37 cellular contexts compared by ENCODE assay signal in the genomic region with DNA sequence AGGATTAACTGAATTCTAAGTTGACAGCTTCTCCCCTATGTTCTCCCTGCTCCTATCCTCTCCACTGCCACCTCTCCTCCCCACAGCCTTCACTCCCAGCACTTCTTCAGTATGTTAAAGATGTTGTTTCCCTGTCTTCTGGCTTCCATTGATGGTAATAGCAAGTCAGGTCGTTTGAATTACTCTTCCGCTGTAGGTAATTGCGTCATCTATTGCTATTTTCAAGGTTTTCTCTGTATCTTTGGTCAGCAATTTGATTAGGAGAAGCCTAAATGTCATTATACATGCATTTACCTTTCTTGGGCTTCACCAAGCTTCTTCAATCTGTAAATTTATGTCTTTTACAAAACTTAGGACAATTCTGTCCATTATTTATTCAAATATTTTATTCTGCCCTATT.
DNase-seq lines count a peak whose midpoint lies in the region; ATAC-seq, FAIRE-seq and TF ChIP-seq lines count a peak whose summit lies in the region.
"Had no signal": no experiment of that assay in that cellular context is flagged by ENCODE, and none has a peak within 500 bp of the region (broad histone marks: within the 10 kb centered on the region; RNA-seq: fewer than 3 reads in every experiment).

No MANE protein-coding gene starts in this region.

- H3K23me2 ChIP-seq in H1 (ENCODE audit: low read depth, low read length), result no peaks in the 10 kb centered on the region

- H3K9ac ChIP-seq in HepG2 (ENCODE audit: insufficient read depth, low read depth, low read length), result no peak overlapping the region
- no peak overlapping the region for H3K9ac ChIP-seq in H1 (replicated peaks in 1 of 4; ENCODE audit: extremely low read depth in 1 of 4, low read depth in 3 of 4, low read length in 3 of 4)
- H3K9ac ChIP-seq in SK-N-SH, result no peak overlapping the region
- H3K9ac ChIP-seq: BLaER1; BLaER1 treated with 17β-estradiol and CSF1 and Interleukin-3, amounts not matched to agents 10 nM and 100 nM had no signal

- H2BK120ac ChIP-seq in H1 (replicated peaks; ENCODE audit: low read depth, low read length), result no peak overlapping the region

- H3K9me2 ChIP-seq in GM23338 (ENCODE audit: insufficient read depth) (no peaks in the 10 kb centered on the region), SK-N-SH (no peaks in the 10 kb centered on the region)

- H3K27me3 Mint-ChIP-seq in GM23338 (ENCODE audit: insufficient read depth, low read depth, poor library complexity), result peaks cover 1% of the 10 kb centered on the region

- no peaks in the 10 kb centered on the region for H3K36me3 ChIP-seq in HepG2 (replicated peaks in 1 of 2; ENCODE audit: control insufficient read depth in 1 of 2, insufficient read depth in 2 of 2, low read length in 2 of 2)
- no peaks in the 10 kb centered on the region for H3K36me3 ChIP-seq in right lobe of liver
- no peaks in the 10 kb centered on the region for H3K36me3 ChIP-seq in GM23338 (ENCODE audit: insufficient read depth)
- H3K36me3 ChIP-seq in H1 (ENCODE audit: control insufficient read depth in 2 of 4, insufficient read depth in 4 of 4, low read length in 3 of 4), result no peaks in the 10 kb centered on the region; a peak in 1 of 8 replicates
- H3K36me3 ChIP-seq in SK-N-SH (replicated peaks in 1 of 2; ENCODE audit: control insufficient read depth in 1 of 2, insufficient read depth in 2 of 2, low read length in 1 of 2), result no peaks in the 10 kb centered on the region
- H3K36me3 ChIP-seq: BE2C; BLaER1; BLaER1 treated with 17β-estradiol and CSF1 and Interleukin-3, amounts not matched to agents 10 nM and 100 nM had no signal

- CTCF ChIA-PET in HepG2 (lab: Yijun Ruan, JAX; ENCODE audit: low intra/inter-chr PET ratio, low total read pairs), result no interaction called here
- CTCF ChIA-PET in H1 (lab: Charles Lee; ENCODE audit: partially characterized antibody), result no interaction called here
- CTCF ChIA-PET in SK-N-SH (lab: Yijun Ruan, JAX), result no interaction called here

- H3K56ac ChIP-seq in H1 (replicated peaks; ENCODE audit: insufficient read length, low read depth, low read length), result no peak overlapping the region

- TF ChIP-seq POLR2A in HepG2 (IDR thresholded peaks at IDR 0.05; ENCODE audit: insufficient read depth in 1 of 2, low read depth in 2 of 2, low read length in 2 of 2) (no peak), right lobe of liver (IDR thresholded peaks at IDR 0.05) (no peak), H1 (IDR thresholded peaks at IDR 0.05; ENCODE audit: control extremely low read depth in 1 of 2, low read depth in 2 of 2, low read length in 2 of 2) (no peak)

- H3K27me3 ChIP-seq in HepG2 (ENCODE audit: control insufficient read depth in 1 of 2, insufficient read depth in 2 of 2, low read length in 2 of 2) (no peaks in the 10 kb centered on the region), right lobe of liver (no peaks in the 10 kb centered on the region), GM23338 (ENCODE audit: insufficient read depth) (no peaks in the 10 kb centered on the region), H1 (replicated peaks in 1 of 4; ENCODE audit: control insufficient read depth in 3 of 4, extremely low read depth in 1 of 4, insufficient read depth in 3 of 4, low read length in 3 of 4) (no peaks in the 10 kb centered on the region), SK-N-SH (ENCODE audit: insufficient read depth) (0 out of 2 replicates have a peak, but pooled peaks cover 3% of the 10 kb centered on the region)
- H3K27me3 ChIP-seq: BE2C; BLaER1; BLaER1 treated with 17β-estradiol and CSF1 and Interleukin-3, amounts not matched to agents 10 nM and 100 nM had no signal

- BruUV-seq in HepG2 (replicated peaks; lab: Mats Ljungman, UMichigan), result no TSS peak

- H2AFZ ChIP-seq in HepG2 (ENCODE audit: low read length), result no peak overlapping the region
- no peak overlapping the region for H2AFZ ChIP-seq in GM23338
- no peak overlapping the region for H2AFZ ChIP-seq in H1 (ENCODE audit: low read length)
- no peak overlapping the region for H2AFZ ChIP-seq in SK-N-SH (ENCODE audit: low read depth)

- in situ Hi-C loops in HepG2 (cut with HindIII; ENCODE audit: extremely low pct_ligation_motif_present, low pct_unique_long_range_greater_than_20kb), result no loop called here

- no peak overlapping the region for H3K14ac ChIP-seq in H1 (ENCODE audit: insufficient read length)

- FAIRE-seq in HepG2 (lab: Jason Lieb, UNC) (no peak), H1 (lab: Jason Lieb, UNC) (no peak)
- FAIRE-seq: A204.1, A549, D721Med had no signal

- no peak overlapping the region for H4K91ac ChIP-seq in H1 (replicated peaks; ENCODE audit: insufficient read length, low read length)

- H3K4me2 ChIP-seq in HepG2 (ENCODE audit: low read depth, low read length) (no peak overlapping the region), GM23338 (no peak overlapping the region), H1 (ENCODE audit: insufficient read depth in 1 of 2, low read depth in 2 of 2, low read length in 2 of 2) (no peak overlapping the region), SK-N-SH (no peak overlapping the region)
- H3K4me2 ChIP-seq: A549; BLaER1; BLaER1 treated with 17β-estradiol and CSF1 and Interleukin-3, amounts not matched to agents 10 nM and 100 nM had no signal

- H3K4me1 ChIP-seq in HepG2 (ENCODE audit: insufficient read depth, low read length) (no peaks in the 10 kb centered on the region), right lobe of liver (no peaks in the 10 kb centered on the region), GM23338 (ENCODE audit: insufficient read depth) (no peaks in the 10 kb centered on the region), H1 (replicated peaks in 1 of 4; ENCODE audit: control insufficient read depth in 3 of 4, insufficient read depth in 4 of 4, low read length in 3 of 4) (no peaks in the 10 kb centered on the region), SK-N-SH (ENCODE audit: control insufficient read depth in 1 of 2, insufficient read depth in 2 of 2, low read depth in 1 of 2, low read length in 1 of 2) (no peaks in the 10 kb centered on the region)
- H3K4me1 ChIP-seq: A549, BE2C, Caco-2 had no signal

- no peak overlapping the region for H3K18ac ChIP-seq in H1 (ENCODE audit: extremely low read depth, low read length)

- H3K27ac ChIP-seq in HepG2 (ENCODE audit: extremely low read length, insufficient read depth, low read length), result no peak overlapping the region
- no peak overlapping the region for H3K27ac ChIP-seq in right lobe of liver
- no peak overlapping the region for H3K27ac ChIP-seq in GM23338 (ENCODE audit: low read depth)
- no peak overlapping the region for H3K27ac ChIP-seq in H1 (ENCODE audit: low read depth, low read length)
- no peak overlapping the region for H3K27ac ChIP-seq in SK-N-SH (ENCODE audit: low read depth in 2 of 2, low read length in 1 of 2)
- H3K27ac ChIP-seq: 22Rv1; A549; BLaER1; BLaER1 treated with 17β-estradiol and CSF1 and Interleukin-3, amounts not matched to agents 10 nM and 100 nM; C4-2B had no signal

- no peak for TF ChIP-seq CTCF in HepG2 (CRISPR knock-in tag; IDR thresholded peaks at IDR 0.05)
- no peak for TF ChIP-seq CTCF in right lobe of liver (IDR thresholded peaks at IDR 0.05)
- TF ChIP-seq CTCF in GM23338 (conservative IDR thresholded peaks at IDR 0.05; ENCODE audit: low read depth in 2 of 2), result no peak
- TF ChIP-seq CTCF in H1 (IDR thresholded peaks at IDR 0.05; ENCODE audit: control extremely low read depth in 1 of 3, insufficient read depth in 1 of 3, low read depth in 1 of 3, low read length in 3 of 3), result no peak
- no peak for TF ChIP-seq CTCF in SK-N-SH (IDR thresholded peaks at IDR 0.05)

- no peaks in the 10 kb centered on the region for H4K20me1 ChIP-seq in HepG2 (ENCODE audit: insufficient read depth, low read length)
- no peaks in the 10 kb centered on the region for H4K20me1 ChIP-seq in GM23338 (replicated peaks; ENCODE audit: insufficient read depth)
- no peaks in the 10 kb centered on the region for H4K20me1 ChIP-seq in H1 (replicated peaks in 1 of 2; ENCODE audit: control insufficient read depth in 1 of 2, insufficient read depth in 2 of 2, low read length in 2 of 2)
- H4K20me1 ChIP-seq in SK-N-SH (ENCODE audit: insufficient read depth), result no peaks in the 10 kb centered on the region
- H4K20me1 ChIP-seq: BLaER1; BLaER1 treated with 17β-estradiol and CSF1 and Interleukin-3, amounts not matched to agents 10 nM and 100 nM had no signal

- H3K4ac ChIP-seq in H1 (replicated peaks; ENCODE audit: insufficient read length, low read depth, low read length), result no peak overlapping the region

- no peak overlapping the region for H2BK5ac ChIP-seq in H1 (ENCODE audit: low read depth, low read length)

- intact Hi-C loops in HepG2 (cut with micrococcal nuclease; ENCODE audit: unreplicated experiment) (no loop called here), right lobe of liver (cut with DNase I) (no loop called here)

- ATAC-seq in HepG2 (no peak), right lobe of liver (no peak), GM23338 (no peak), HG03135 (IDR thresholded peaks at IDR 0.05; ENCODE audit: unreplicated experiment) (no peak)
- ATAC-seq: A549; CD8-positive, alpha-beta T cell had no signal

- no peaks in the 10 kb centered on the region for H3K79me1 ChIP-seq in H1 (ENCODE audit: low read depth, low read length)

- H2BK12ac ChIP-seq in H1 (ENCODE audit: low read depth, low read length), result no peak overlapping the region

- WGBS in HepG2 (ENCODE audit: low lambda C conversion rate), result 1% methylated on average over 3 of the region's 3 CpGs
- WGBS in right lobe of liver (ENCODE audit: insufficient coverage, low coverage, low lambda C conversion rate, missing lambda C conversion rate), result 38% methylated on average over 3 of the region's 3 CpGs
- WGBS in H1 (ENCODE audit: extremely low coverage in 1 of 2, insufficient coverage in 1 of 2, insufficient read length in 1 of 2, insufficient replicate concordance in 2 of 2, low coverage in 1 of 2, low lambda C conversion rate in 2 of 2, missing lambda C conversion rate in 1 of 2), 2 experiments, result 86% methylated on average over 3 of the region's 3 CpGs; no CpG with 5 or more reads in 1 of the 2 experiments
- 53% methylated on average over 3 of the region's 3 CpGs for WGBS in SK-N-SH (ENCODE audit: low lambda C conversion rate)

- POLR2A ChIA-PET in HepG2 (lab: Yijun Ruan, JAX) (no interaction called here), H1 (lab: Charles Lee; ENCODE audit: partially characterized antibody) (no interaction called here), SK-N-SH (lab: Yijun Ruan, JAX) (no interaction called here)

- no peaks in the 10 kb centered on the region for H3K9me3 ChIP-seq in HepG2 (ENCODE audit: low read length)
- no peaks in the 10 kb centered on the region for H3K9me3 ChIP-seq in right lobe of liver
- no peaks in the 10 kb centered on the region for H3K9me3 ChIP-seq in H1 (ENCODE audit: insufficient read depth in 2 of 2, low read depth in 1 of 2, low read length in 1 of 2)
- H3K9me3 ChIP-seq in SK-N-SH, result no peaks in the 10 kb centered on the region
- H3K9me3 ChIP-seq: A549, BE2C, BLaER1, Caco-2 had no signal

- no peaks in the 10 kb centered on the region for H3K4me1 Mint-ChIP-seq in GM23338
- H3K4me1 Mint-ChIP-seq: B cell; CD14-positive monocyte; CD4-positive, alpha-beta memory T cell; CD4-positive, CD25-positive, alpha-beta regulatory T cell; CD8-positive, alpha-beta memory T cell had no signal

- TF ChIP-seq EP300 in HepG2 (IDR thresholded peaks at IDR 0.05; ENCODE audit: low read depth in 2 of 2, low read length in 2 of 2), result no peak
- no peak for TF ChIP-seq EP300 in HepG2 (CRISPR knock-in tag; IDR thresholded peaks at IDR 0.05; ENCODE audit: borderline replicate concordance)
- no peak for TF ChIP-seq EP300 in H1 (IDR thresholded peaks at IDR 0.05; ENCODE audit: borderline replicate concordance in 1 of 2, low read depth in 2 of 2, low read length in 2 of 2)
- TF ChIP-seq EP300 in SK-N-SH (IDR thresholded peaks at IDR 0.05; ENCODE audit: borderline replicate concordance in 1 of 2, low read depth in 1 of 2, low read length in 1 of 2), result no peak

- H3K23ac ChIP-seq in H1 (ENCODE audit: insufficient read length), result no peak overlapping the region

- no peaks in the 10 kb centered on the region for H3K9me3 Mint-ChIP-seq in GM23338
- H3K9me3 Mint-ChIP-seq: CD4-positive, alpha-beta T cell had no signal

- H3K36me3 Mint-ChIP-seq in GM23338 (ENCODE audit: low read depth), result no peaks in the 10 kb centered on the region
- H3K36me3 Mint-ChIP-seq: CD14-positive monocyte; CD4-positive, CD25-positive, alpha-beta regulatory T cell; CD8-positive, alpha-beta T cell had no signal

- H3F3A ChIP-seq in GM23338 (replicated peaks; ENCODE audit: low read depth), result no peaks in the 10 kb centered on the region
- H3F3A ChIP-seq in SK-N-SH (replicated peaks; ENCODE audit: insufficient read depth), result no peaks in the 10 kb centered on the region

- H2BK20ac ChIP-seq in H1 (ENCODE audit: low read length), result no peak overlapping the region

- H3K79me2 ChIP-seq in HepG2 (ENCODE audit: insufficient read depth, low read length) (no peaks in the 10 kb centered on the region), GM23338 (replicated peaks; ENCODE audit: insufficient read depth) (no peaks in the 10 kb centered on the region), H1 (ENCODE audit: control insufficient read depth in 1 of 2, insufficient read depth in 2 of 2, low read length in 2 of 2) (no peaks in the 10 kb centered on the region), SK-N-SH (ENCODE audit: insufficient read depth) (no peaks in the 10 kb centered on the region)

- no peak overlapping the region for H2AK5ac ChIP-seq in H1 (ENCODE audit: low read depth, low read length)

- no peak overlapping the region for H3K4me3 Mint-ChIP-seq in GM23338
- H3K4me3 Mint-ChIP-seq: B cell; CD14-positive monocyte; CD4-positive, alpha-beta memory T cell; CD4-positive, alpha-beta T cell; CD4-positive, CD25-positive, alpha-beta regulatory T cell; CD8-positive, alpha-beta memory T cell; CD8-positive, alpha-beta T cell had no signal

- no peak overlapping the region for H2BK15ac ChIP-seq in H1 (ENCODE audit: low read length)

- H3K4me3 ChIP-seq in HepG2 (replicated peaks in 1 of 3; ENCODE audit: insufficient read depth in 1 of 3, low read depth in 2 of 3, low read length in 3 of 3) (no peak overlapping the region), right lobe of liver (no peak overlapping the region), GM23338 (no peak overlapping the region), H1 (ENCODE audit: extremely low read depth in 1 of 4, insufficient read depth in 2 of 4, low read depth in 3 of 4, low read length in 4 of 4) (no peak overlapping the region), SK-N-SH (ENCODE audit: low read depth in 2 of 2, low read length in 1 of 2) (no peak overlapping the region)
- H3K4me3 ChIP-seq: A549; BLaER1; BLaER1 treated with 17β-estradiol and CSF1 and Interleukin-3, amounts not matched to agents 10 nM and 100 nM had no signal

- no peak for TF ChIP-seq RAD21 in HepG2 (CRISPR knock-in tag; IDR thresholded peaks at IDR 0.05)
- no peak for TF ChIP-seq RAD21 in H1 (IDR thresholded peaks at IDR 0.05 in 1 of 2, conservative IDR thresholded peaks at IDR 0.05 in 1 of 2; ENCODE audit: low read depth in 2 of 2, low read length in 2 of 2)
- TF ChIP-seq RAD21 in SK-N-SH (IDR thresholded peaks at IDR 0.05; ENCODE audit: low read length), result no peak

- H3K27ac Mint-ChIP-seq in GM23338, result peak overlapping the region; percentile 11; the same call in 1 of the 2 replicates
- H3K27ac Mint-ChIP-seq: B cell; CD14-positive monocyte; CD4-positive, alpha-beta memory T cell; CD4-positive, alpha-beta T cell; CD4-positive, CD25-positive, alpha-beta regulatory T cell; CD8-positive, alpha-beta memory T cell; CD8-positive, alpha-beta T cell had no signal

- no peak overlapping the region for H4K8ac ChIP-seq in H1 (ENCODE audit: extremely low read depth, insufficient read depth, low read length)

- no peak overlapping the region for H4K5ac ChIP-seq in H1 (ENCODE audit: insufficient read length, low read depth, low read length)

- DNase-seq in HepG2 (ENCODE audit: low spot score) (no peak), right lobe of liver (no peak), GM23338 (ENCODE audit: low spot score) (no peak), SK-N-DZ (ENCODE audit: low spot score) (peak; percentile 53), H1 (ENCODE audit: low read depth in 1 of 2, low spot score in 2 of 2) (no peak), retina (no peak), SK-N-SH (no peak)
- DNase-seq: 8988T; ACHN; AML-193; BE2C; C1 segment of cervical spinal cord; Caco-2; Calu3; CD4-positive, alpha-beta memory T cell; CD4-positive, alpha-beta T cell; CD4-positive, CD25-positive, alpha-beta regulatory T cell; CD8-positive, alpha-beta memory T cell; CD8-positive, alpha-beta T cell; COR-L47; DMS 273 treated with DMSO at 0.1 percent for 48 hours; DMS153; DMS53; DMS79; DMS79 treated with DMSO at 0.1 percent for 48 hours; DND-41; EL had no signal
